Comparison of ENCODE assay signal across 9 cellular contexts in the genomic region with DNA sequence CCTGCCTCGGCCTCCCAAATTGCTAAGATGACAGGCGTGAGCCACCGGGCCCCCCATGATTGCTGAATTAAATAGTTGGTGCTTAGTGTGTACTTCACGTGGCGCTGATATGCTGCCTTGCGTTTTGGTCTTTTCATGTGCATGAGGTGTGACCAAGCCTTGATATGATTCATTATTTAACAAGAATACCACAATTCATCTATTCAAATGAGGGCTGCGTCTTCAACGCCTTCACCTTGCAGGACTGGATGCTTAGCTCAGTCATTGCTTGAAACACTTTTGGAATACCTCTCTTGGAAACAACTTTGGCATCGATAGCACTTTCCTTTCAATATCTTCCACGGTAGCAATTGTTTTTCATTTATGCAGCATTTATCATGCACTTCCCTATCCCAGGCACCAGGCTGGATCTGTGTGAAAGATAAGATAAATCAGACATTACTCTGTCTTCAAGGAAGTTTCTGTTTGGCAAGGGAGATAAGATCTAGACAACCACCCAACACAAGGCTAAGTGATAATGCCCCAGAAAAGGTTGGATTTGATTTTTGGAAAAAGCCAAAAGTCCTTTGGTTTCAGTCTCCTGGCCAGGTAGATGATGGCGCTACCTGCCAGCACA. TPM values are rescaled to one million over a fixed set of nuclear protein-coding genes. Genes with fewer than 3 reads are reported as not detected.
DNase-seq lines count a peak whose midpoint lies in the region; ATAC-seq and TF ChIP-seq lines count a peak whose summit lies in the region.
"Had no signal": no experiment of that assay in that cellular context is flagged by ENCODE, and none has a peak within 500 bp of the region (broad histone marks: within the 10 kb centered on the region; RNA-seq: fewer than 3 reads in every experiment).

No MANE protein-coding gene starts in this region.

- H3K4me2 ChIP-seq in OCI-LY7 (ENCODE audit: low read length), result no peak overlapping the region

- H4K20me1 ChIP-seq in OCI-LY7 (ENCODE audit: insufficient read depth, low read length), result no peaks in the 10 kb centered on the region

- H3K79me2 ChIP-seq in OCI-LY7 (ENCODE audit: insufficient read depth, low read depth, low read length), result no peaks in the 10 kb centered on the region

- H3K27ac ChIP-seq in HEK293 (ENCODE audit: extremely low read depth, low read depth, low read length), result no peak overlapping the region
- H3K27ac ChIP-seq in SK-N-MC, result peak overlapping the region; percentile 83
- H3K27ac ChIP-seq in OCI-LY7 (ENCODE audit: low read depth, low read length, poor library complexity, severe bottlenecking), result no peak overlapping the region

- H3K4me3 ChIP-seq in HEK293 (ENCODE audit: low read depth, low read length) (peak overlapping the region; percentile 58), SK-N-MC (peak overlapping the region; percentile 81), fibroblast of mammary gland (ENCODE audit: control insufficient read depth, low read depth, low read length) (peak overlapping the region; percentile 58), retinal pigment epithelial cell (ENCODE audit: low read length) (peak overlapping the region; percentile 64), OCI-LY7 (ENCODE audit: low read depth, low read length, poor library complexity, severe bottlenecking) (no peak overlapping the region)

- intact Hi-C loops in OCI-LY7 (cut with micrococcal nuclease; ENCODE audit: unreplicated experiment), result no loop called here

- H3K9me2 ChIP-seq in OCI-LY7 (ENCODE audit: insufficient read depth, low read length), result no peaks in the 10 kb centered on the region

- no peak overlapping the region for H2AFZ ChIP-seq in OCI-LY7 (ENCODE audit: low read length)

- POLR2A ChIA-PET in HEK293 (lab: Yijun Ruan, JAX), result interaction anchor here (0.6 to 1.1 kb wide), 6 partner anchors 9 to 1827 kb away, joined by 3 to 4 read pairs (median 4); a partner anchor contains a TSS
- POLR2A ChIA-PET in OCI-LY7 (lab: Charles Lee), result no interaction called here

- H3K9me3 ChIP-seq in HEK293 (ENCODE audit: control insufficient read depth, insufficient read depth, low read depth, low read length) (no peaks in the 10 kb centered on the region), SK-N-MC (ENCODE audit: low read depth, low read length) (no peaks in the 10 kb centered on the region), OCI-LY7 (ENCODE audit: low read length) (no peaks in the 10 kb centered on the region)

- DNase-seq in SK-N-MC (ENCODE audit: low read depth, low spot score), result no peak
- DNase-seq in fibroblast of mammary gland (ENCODE audit: low read depth), result no peak
- DNase-seq in retinal pigment epithelial cell (ENCODE audit: low read depth), result no peak
- DNase-seq in cerebellum (ENCODE audit: low spot score), result no peak
- no peak for DNase-seq in OCI-LY7 (ENCODE audit: low spot score)
- DNase-seq: cortex of kidney had no signal

- CTCF ChIA-PET in HEK293 (lab: Yijun Ruan, JAX) (interaction anchor here (0.6 to 1.8 kb wide), 5 partner anchors 14 to 104 kb away, joined by 3 to 5 read pairs (median 3); no protein-coding TSS in a partner anchor), OCI-LY7 (lab: Charles Lee; ENCODE audit: unreplicated experiment) (no interaction called here)

- no TSS peak for BruUV-seq in OCI-LY7 (replicated peaks; lab: Mats Ljungman, UMichigan)

- H3K36me3 ChIP-seq in HEK293 (ENCODE audit: control insufficient read depth in 2 of 2, insufficient read depth in 1 of 2, low read length in 2 of 2) (no peaks in the 10 kb centered on the region), SK-N-MC (ENCODE audit: insufficient read depth, low read length) (no peaks in the 10 kb centered on the region), OCI-LY7 (ENCODE audit: insufficient read depth, low read length) (no peaks in the 10 kb centered on the region)

- no peak for ATAC-seq in GM18909 (IDR thresholded peaks at IDR 0.05; ENCODE audit: poor library complexity, unreplicated experiment)
- ATAC-seq in HG03196 (IDR thresholded peaks at IDR 0.05; ENCODE audit: unreplicated experiment), result no peak

- H3K9ac ChIP-seq in SK-N-MC (ENCODE audit: insufficient read length), result peak overlapping the region; percentile 83

- TF ChIP-seq CTCF in HEK293 (tag by site-specific recombination; IDR thresholded peaks at IDR 0.05), result no peak
- no peak for TF ChIP-seq CTCF in fibroblast of mammary gland (conservative IDR thresholded peaks at IDR 0.05; ENCODE audit: control insufficient read depth, insufficient read depth, low read depth, low read length)
- TF ChIP-seq CTCF in retinal pigment epithelial cell (conservative IDR thresholded peaks at IDR 0.05; ENCODE audit: low read depth, low read length), result no peak
- TF ChIP-seq CTCF in OCI-LY7 (conservative IDR thresholded peaks at IDR 0.05; ENCODE audit: low read length), result no peak

- H3K4me1 ChIP-seq in HEK293 (ENCODE audit: control insufficient read depth, insufficient read depth, low read length) (peaks cover 7% of the 10 kb centered on the region; the same call in 1 of the 2 replicates), OCI-LY7 (ENCODE audit: insufficient read depth, low read length, poor library complexity, severe bottlenecking) (no peaks in the 10 kb centered on the region)

TF ChIP-seq in HEK293, 187 proteins besides CTCF, POLR2A, EP300 and RAD21:
- TF ChIP-seq ZNF777 (tag by site-specific recombination; IDR thresholded peaks at IDR 0.05; ENCODE audit: borderline replicate concordance) (no peak), TRIM28 (IDR thresholded peaks at IDR 0.05; ENCODE audit: borderline replicate concordance, low read length) (0 out of 2 replicates have a peak, but pooled peaks have one; percentile 30)
TF ChIP-seq in HEK293: peak in this region for 1.

RNA-seq across cellular contexts. Expression of a gene that starts 1.3 kb away (rescaled TPM):
- 1.6 TPM for total RNA-seq in cerebellum
- not detected in 2 replicates for total RNA-seq in OCI-LY7 (2014; rRNA removed; shearing (Covaris generic))
- not detected in 2 replicates for total RNA-seq in OCI-LY7 (2022)
